ENCODE assay signal across 19 cellular contexts in genomic region chr18:63234839-63235238, GRCh38.
DNase-seq lines count a peak whose midpoint lies in the region; ATAC-seq, FAIRE-seq and TF ChIP-seq lines count a peak whose summit lies in the region.
"Had no signal": no experiment of that assay in that cellular context is flagged by ENCODE, and none has a peak within 500 bp of the region (broad histone marks: within the 10 kb centered on the region; RNA-seq: fewer than 3 reads in every experiment).

No MANE protein-coding gene starts in this region.

- TF ChIP-seq RAD21 in GM12878 (IDR thresholded peaks at IDR 0.05; ENCODE audit: insufficient read depth, low read depth, low read length): no peak

- CTCF ChIA-PET in GM12878 (lab: Yijun Ruan, JAX): interaction anchor here (2.6 kb wide), 1 partner anchor 10 kb away, joined by 10 read pairs; no protein-coding TSS in a partner anchor

- no peak for TF ChIP-seq POLR2A in GM12878 (IDR thresholded peaks at IDR 0.05; ENCODE audit: low read depth, low read length)

- peaks cover 56% of the 10 kb centered on the region for H3K79me2 ChIP-seq in GM12878 (ENCODE audit: control insufficient read depth, insufficient read depth, low read length)

- H3K4me3 Mint-ChIP-seq in T-helper 1 cell treated with Interleukin-12 subunit alpha and Interleukin-12 subunit beta and Interleukin-4 antibody, amounts not matched to agents 30 μg/mL and 1 μg/mL, for 36 hours: peak overlapping the region; percentile 71
- no peak overlapping the region for H3K4me3 Mint-ChIP-seq in nephron
- H3K4me3 Mint-ChIP-seq: HFFc6 had no signal

- peak overlapping the region; percentile 73 for H3K27ac Mint-ChIP-seq in T-helper 1 cell treated with Interleukin-12 subunit alpha and Interleukin-12 subunit beta and Interleukin-4 antibody, amounts not matched to agents 30 μg/mL and 1 μg/mL, for 36 hours
- H3K27ac Mint-ChIP-seq in nephron: peak overlapping the region; percentile 14 to 51 (median 50)
- H3K27ac Mint-ChIP-seq: HFFc6 had no signal

- H3K27me3 ChIP-seq in GM12878 (replicated peaks in 1 of 2; ENCODE audit: control insufficient read depth in 2 of 2, insufficient read depth in 2 of 2, low read length in 1 of 2): no peaks in the 10 kb centered on the region
- H3K27me3 ChIP-seq: esophagus squamous epithelium, pancreas had no signal

- H3K9me3 Mint-ChIP-seq in T-helper 1 cell treated with Interleukin-12 subunit alpha and Interleukin-12 subunit beta and Interleukin-4 antibody, amounts not matched to agents 30 μg/mL and 1 μg/mL, for 36 hours: peaks cover 17% of the 10 kb centered on the region
- H3K9me3 Mint-ChIP-seq in nephron: no peaks in the 10 kb centered on the region
- H3K9me3 Mint-ChIP-seq: HFFc6 had no signal

- peak; percentile 49 for FAIRE-seq in GM12878 (lab: Jason Lieb, UNC)
- FAIRE-seq: kidney, pancreas had no signal

- TF ChIP-seq EP300 in GM12878 (IDR thresholded peaks at IDR 0.05; ENCODE audit: borderline replicate concordance in 1 of 2, control insufficient read depth in 1 of 2, low read depth in 2 of 2, low read length in 2 of 2): no peak

- peak overlapping the region; percentile 70; the same call in 1 of the 2 replicates for H3K27ac ChIP-seq in GM12878 (ENCODE audit: control insufficient read depth, insufficient read depth)
- H3K27ac ChIP-seq: esophagus squamous epithelium, pancreas had no signal

- no peak for TF ChIP-seq CTCF in GM12878 (IDR thresholded peaks at IDR 0.05 in 2 of 3, conservative IDR thresholded peaks at IDR 0.05 in 1 of 3; ENCODE audit: control insufficient read depth in 2 of 3, extremely low read depth in 1 of 3, insufficient read depth in 1 of 3, low read depth in 3 of 3, low read length in 3 of 3)
- no peak for TF ChIP-seq CTCF in nephron (IDR thresholded peaks at IDR 0.05; ENCODE audit: unreplicated experiment in 3 of 3)

- SMC1A ChIA-PET in GM12878 (lab: Charles Lee; ENCODE audit: uncharacterized antibody, unreplicated experiment): interaction anchor here (1.0 kb wide), 1 partner anchor 71 kb away, joined by 3 read pairs; no protein-coding TSS in a partner anchor

- in situ Hi-C loops in GM12878 (cut with MboI): no loop called here

- peaks cover 17% of the 10 kb centered on the region for H3K4me1 ChIP-seq in GM12878 (ENCODE audit: control insufficient read depth, insufficient read depth, low read length)

- no peak overlapping the region for H3K9ac ChIP-seq in GM12878 (ENCODE audit: control insufficient read depth, insufficient read depth, low read length)

- DNase-seq in T-helper 1 cell: no peak
- no peak for DNase-seq in GM12878 (ENCODE audit: low read depth, low spot score)
- no peak for DNase-seq in stimulated activated naive CD4-positive, alpha-beta T cell treated with Interleukin-2 at 50 U/mL for 16 hours (lab: John Stamatoyannopoulos, UW)
- DNase-seq: 8988T, anterior cingulate cortex, C1 segment of cervical spinal cord, cortex of kidney, esophagus squamous epithelium, head of caudate nucleus, HFFc6, kidney, NCI-H1417, pancreas had no signal

- WGBS in GM12878 (ENCODE audit: insufficient coverage, insufficient replicate concordance, low lambda C conversion rate, missing lambda C conversion rate): 6% methylated on average over 3 of the region's 3 CpGs

- H3K36me3 ChIP-seq in GM12878 (ENCODE audit: control insufficient read depth in 2 of 2, insufficient read depth in 2 of 2, low read length in 1 of 2): peaks cover 3 to 9% of the 10 kb centered on the region in 2 experiments
- H3K36me3 ChIP-seq: esophagus squamous epithelium, pancreas had no signal

- H3K36me3 Mint-ChIP-seq in T-helper 1 cell treated with Interleukin-12 subunit alpha and Interleukin-12 subunit beta and Interleukin-4 antibody, amounts not matched to agents 30 μg/mL and 1 μg/mL, for 36 hours (ENCODE audit: low read depth): peaks cover 66% of the 10 kb centered on the region
- peaks cover 4% of the 10 kb centered on the region for H3K36me3 Mint-ChIP-seq in nephron (ENCODE audit: low read depth)

- peak overlapping the region; percentile 27; the same call in 1 of the 2 replicates for H3K4me3 ChIP-seq in GM12878
- H3K4me3 ChIP-seq: esophagus squamous epithelium, pancreas, skin epidermis had no signal

- BruUV-seq in GM12878 (replicated peaks; lab: Mats Ljungman, UMichigan): no TSS peak

- H3K4me1 Mint-ChIP-seq in T-helper 1 cell treated with Interleukin-12 subunit alpha and Interleukin-12 subunit beta and Interleukin-4 antibody, amounts not matched to agents 30 μg/mL and 1 μg/mL, for 36 hours (ENCODE audit: low read depth): peaks cover 59% of the 10 kb centered on the region
- H3K4me1 Mint-ChIP-seq in nephron: peaks cover 52% of the 10 kb centered on the region

- H2AFZ ChIP-seq in GM12878 (ENCODE audit: control insufficient read depth, low read depth, low read length): no peak overlapping the region

- ATAC-seq in HG03196 (IDR thresholded peaks at IDR 0.05; ENCODE audit: unreplicated experiment) (peak; percentile 49), GM12878 (peak; percentile 28), GM19452 (IDR thresholded peaks at IDR 0.05; ENCODE audit: unreplicated experiment) (no peak), HG03280 (IDR thresholded peaks at IDR 0.05; ENCODE audit: unreplicated experiment) (no peak)
- ATAC-seq: pancreas had no signal

- intact Hi-C loops in GM12878 (cut with micrococcal nuclease; ENCODE audit: unreplicated experiment): no loop called here

- no peaks in the 10 kb centered on the region for H4K20me1 ChIP-seq in GM12878 (ENCODE audit: control insufficient read depth, insufficient read depth)

- peaks cover 22% of the 10 kb centered on the region; the same call in 2 of the 3 replicates for H3K9me3 ChIP-seq in GM12878 (replicated peaks; ENCODE audit: control insufficient read depth, insufficient read depth, low read length)
- H3K9me3 ChIP-seq: esophagus squamous epithelium, pancreas had no signal

- RAD21 ChIA-PET in GM12878 (lab: Charles Lee; ENCODE audit: unreplicated experiment): interaction anchor here (0.6 kb wide), 2 partner anchors 34 to 204 kb away, joined by 3 read pairs; no protein-coding TSS in a partner anchor

- H3K27me3 Mint-ChIP-seq in T-helper 1 cell treated with Interleukin-12 subunit alpha and Interleukin-12 subunit beta and Interleukin-4 antibody, amounts not matched to agents 30 μg/mL and 1 μg/mL, for 36 hours (ENCODE audit: low read depth): no peaks in the 10 kb centered on the region
- H3K27me3 Mint-ChIP-seq in nephron (ENCODE audit: low read depth): no peaks in the 10 kb centered on the region

- POLR2A ChIA-PET in GM12878 (lab: Charles Lee): interaction anchor here (1.1 kb wide), 1 partner anchor 24 kb away, joined by 3 read pairs; no protein-coding TSS in a partner anchor

- H3K4me2 ChIP-seq in GM12878 (ENCODE audit: control insufficient read depth, insufficient read depth): 0 out of 2 replicates have a peak overlapping the region, but pooled peaks have one; percentile 28

TF ChIP-seq in GM12878, 131 proteins besides CTCF, POLR2A, EP300 and RAD21:
- TF ChIP-seq KAT2A (conservative IDR thresholded peaks at IDR 0.05; ENCODE audit: control insufficient read depth, low read depth, low read length): no peak
- TF ChIP-seq MEF2A (IDR thresholded peaks at IDR 0.05; ENCODE audit: insufficient read depth, low read depth, low read length): no peak
- TF ChIP-seq SUZ12 (IDR thresholded peaks at IDR 0.05; ENCODE audit: unreplicated experiment): no peak
- TF ChIP-seq E2F8 (IDR thresholded peaks at IDR 0.05; ENCODE audit: low read depth, partially characterized antibody): no peak
- TF ChIP-seq NKRF (conservative IDR thresholded peaks at IDR 0.05): no peak
- TF ChIP-seq ETV6 (conservative IDR thresholded peaks at IDR 0.05 in 1 of 2, IDR thresholded peaks at IDR 0.05 in 1 of 2; ENCODE audit: borderline replicate concordance in 1 of 2, low read depth in 1 of 2): peak in 1 of 2 experiments; percentile 43; a peak in 1 of 4 replicates

Comparison
In these comparisons a context has a peak if more than half of its experiments do, and no peak if none do; other contexts are left out.
1. ATAC-seq: peak in HG03196 (single experiment) and GM12878 (single experiment); none in GM19452 (single experiment) and HG03280 (single experiment).